8 cellular contexts compared by ENCODE assay signal in genomic region chr15:64571857-64572291, GRCh38.
DNase-seq lines count a peak whose midpoint lies in the region; ATAC-seq and TF ChIP-seq lines count a peak whose summit lies in the region.

No MANE protein-coding gene starts in this region.

- H3K27ac Mint-ChIP-seq in WTC11 (peak overlapping the region; percentile 68), osteocyte (ENCODE audit: unreplicated experiment) (no peak overlapping the region)

- CTCF ChIA-PET in WTC11 (lab: Charles Lee), result no interaction called here

- DNase-seq in SKM-1 treated with dmso at 0.1 percent for 144 hours (lab: John Stamatoyannopoulos, UW; ENCODE audit: unreplicated experiment), result peak; percentile 34
- DNase-seq in SKM-1 (lab: John Stamatoyannopoulos, UW; ENCODE audit: unreplicated experiment), result no peak
- no peak for DNase-seq in WTC11 (ENCODE audit: low spot score)
- DNase-seq in putamen (ENCODE audit: low spot score), result peak; percentile 6
- DNase-seq in osteocyte (ENCODE audit: extremely low spot score, unreplicated experiment), result no peak
- DNase-seq in NCI-H146 (lab: John Stamatoyannopoulos, UW), result no peak
- DNase-seq in AG08395 (ENCODE audit: low spot score), result no peak

- H3K9me3 Mint-ChIP-seq in WTC11 (no peaks in the 10 kb centered on the region), osteocyte (ENCODE audit: unreplicated experiment) (no peaks in the 10 kb centered on the region)

- TF ChIP-seq CTCF in WTC11 (IDR thresholded peaks at IDR 0.05) (no peak), osteocyte (IDR thresholded peaks at IDR 0.05) (no peak)

- peak; percentile 56 for ATAC-seq in HG03045 (IDR thresholded peaks at IDR 0.05; ENCODE audit: unreplicated experiment)
- no peak for ATAC-seq in WTC11

- no peaks in the 10 kb centered on the region; the same call in 1 of the 2 replicates for H3K36me3 Mint-ChIP-seq in WTC11
- H3K36me3 Mint-ChIP-seq in osteocyte (ENCODE audit: unreplicated experiment), result peaks cover 8% of the 10 kb centered on the region

- H3K4me1 Mint-ChIP-seq in WTC11, result peaks cover 32% of the 10 kb centered on the region
- peaks cover 21% of the 10 kb centered on the region for H3K4me1 Mint-ChIP-seq in osteocyte (ENCODE audit: unreplicated experiment)

- H3K27me3 Mint-ChIP-seq in WTC11 (ENCODE audit: low read depth) (no peaks in the 10 kb centered on the region), osteocyte (ENCODE audit: unreplicated experiment) (no peaks in the 10 kb centered on the region)

- no peak overlapping the region for H3K4me3 Mint-ChIP-seq in WTC11
- no peak overlapping the region for H3K4me3 Mint-ChIP-seq in osteocyte (ENCODE audit: unreplicated experiment)

- POLR2A ChIA-PET in WTC11 (lab: Charles Lee), result no interaction called here

TF ChIP-seq in WTC11, 78 proteins besides CTCF, POLR2A, EP300 and RAD21:
- TF ChIP-seq ZNF317 (CRISPR knock-in tag; IDR thresholded peaks at IDR 0.05; ENCODE audit: borderline replicate concordance, low read depth), result no peak
- no peak for TF ChIP-seq ZNF232 (CRISPR knock-in tag; IDR thresholded peaks at IDR 0.05)
- no peak for TF ChIP-seq HMGA2 (CRISPR knock-in tag; IDR thresholded peaks at IDR 0.05)
- TF ChIP-seq PRDM15 (CRISPR knock-in tag; IDR thresholded peaks at IDR 0.05), result no peak
- TF ChIP-seq ZNF138 (CRISPR knock-in tag; conservative IDR thresholded peaks at IDR 0.05), result no peak
- no peak for TF ChIP-seq ERG (CRISPR knock-in tag; IDR thresholded peaks at IDR 0.05)
- TF ChIP-seq ATF6 (CRISPR knock-in tag; IDR thresholded peaks at IDR 0.05), result no peak
- no peak for TF ChIP-seq ZSCAN18 (CRISPR knock-in tag; IDR thresholded peaks at IDR 0.05)
- TF ChIP-seq IRF1 (CRISPR knock-in tag; IDR thresholded peaks at IDR 0.05), result no peak
- no peak for TF ChIP-seq GTF2I (CRISPR knock-in tag; conservative IDR thresholded peaks at IDR 0.05)
- TF ChIP-seq IRF2 (CRISPR knock-in tag; IDR thresholded peaks at IDR 0.05; ENCODE audit: borderline replicate concordance, low read depth), result no peak
- TF ChIP-seq KAT7 (CRISPR knock-in tag; IDR thresholded peaks at IDR 0.05; ENCODE audit: borderline replicate concordance), result no peak

Comparison
In these comparisons a context has a peak if more than half of its experiments do, and no peak if none do; other contexts are left out.
1. DNase-seq: peak in SKM-1 treated with dmso at 0.1 percent for 144 hours (single experiment) and putamen (single experiment); none in SKM-1 (single experiment), WTC11 (single experiment), osteocyte (single experiment), NCI-H146 (single experiment) and AG08395 (single experiment).